In genomic region chr16:28324235-28324886, GRCh38 we compare ENCODE assay signal across 1 cellular context.
TF ChIP-seq lines count a peak whose summit lies in the region.

No MANE protein-coding gene starts in this region.

TF ChIP-seq in HepG2, 621 proteins besides CTCF, POLR2A, EP300 and RAD21 (continues in another document):
- TF ChIP-seq, protein P1, sequence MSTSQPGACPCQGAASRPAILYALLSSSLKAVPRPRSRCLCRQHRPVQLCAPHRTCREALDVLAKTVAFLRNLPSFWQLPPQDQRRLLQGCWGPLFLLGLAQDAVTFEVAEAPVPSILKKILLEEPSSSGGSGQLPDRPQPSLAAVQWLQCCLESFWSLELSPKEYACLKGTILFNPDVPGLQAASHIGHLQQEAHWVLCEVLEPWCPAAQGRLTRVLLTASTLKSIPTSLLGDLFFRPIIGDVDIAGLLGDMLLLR (CRISPR knock-in tag; IDR thresholded peaks at IDR 0.05) = no peak
- TF ChIP-seq HNRNPH1 (optimal IDR thresholded peaks at IDR 0.05; ENCODE audit: low read depth, low read length) (no peak), ZNF3 (CRISPR knock-in tag; IDR thresholded peaks at IDR 0.05) (no peak), TEAD2 (CRISPR knock-in tag; IDR thresholded peaks at IDR 0.05) (no peak), ZNF556 (CRISPR knock-in tag; IDR thresholded peaks at IDR 0.05; ENCODE audit: borderline replicate concordance) (no peak), ZNF672 (CRISPR knock-in tag; IDR thresholded peaks at IDR 0.05) (no peak), PCBP2 (optimal IDR thresholded peaks at IDR 0.05; ENCODE audit: low read depth, low read length, poor library complexity, severe bottlenecking) (no peak), ZNF644 (CRISPR knock-in tag; IDR thresholded peaks at IDR 0.05; ENCODE audit: low read depth) (peak; percentile 45; the same call in 1 of the 2 replicates), ZNF335 (CRISPR knock-in tag; IDR thresholded peaks at IDR 0.05) (peak; percentile 84; the same call in 1 of the 2 replicates), KLF16 (CRISPR knock-in tag; IDR thresholded peaks at IDR 0.05) (peak in 1 of 2 experiments; percentile 66; a peak in 1 of 4 replicates), ARNT (IDR thresholded peaks at IDR 0.05) (no peak), SALL1 (CRISPR knock-in tag; IDR thresholded peaks at IDR 0.05) (peak; percentile 68), FOXK2 (IDR thresholded peaks at IDR 0.05) (0 out of 2 replicates have a peak, but pooled peaks have one; percentile 14), ZZZ3 (CRISPR knock-in tag; IDR thresholded peaks at IDR 0.05; ENCODE audit: borderline replicate concordance) (no peak), HOXA3 (CRISPR knock-in tag; IDR thresholded peaks at IDR 0.05) (peak; percentile 48; the same call in 1 of the 2 replicates), ZFY (CRISPR knock-in tag; IDR thresholded peaks at IDR 0.05) (0 out of 2 replicates have a peak, but pooled peaks have one; percentile 22), ZEB1 (IDR thresholded peaks at IDR 0.05; ENCODE audit: insufficient replicate concordance, low read depth) (no peak), ZNF552 (CRISPR knock-in tag; IDR thresholded peaks at IDR 0.05; ENCODE audit: borderline replicate concordance) (no peak), FOXK1 (CRISPR knock-in tag; IDR thresholded peaks at IDR 0.05; ENCODE audit: borderline replicate concordance, low read depth) (peak; percentile 57; the same call in 1 of the 2 replicates), ZNF124 (CRISPR knock-in tag; IDR thresholded peaks at IDR 0.05) (0 out of 2 replicates have a peak, but pooled peaks have one; percentile 28), ATF2 (CRISPR knock-in tag; IDR thresholded peaks at IDR 0.05) (no peak), TGIF2 (CRISPR knock-in tag; IDR thresholded peaks at IDR 0.05) (0 out of 2 replicates have a peak, but pooled peaks have one; percentile 49), ZBTB8A (CRISPR knock-in tag; IDR thresholded peaks at IDR 0.05; ENCODE audit: borderline replicate concordance, low read depth) (no peak), ZNF652 (CRISPR knock-in tag; IDR thresholded peaks at IDR 0.05; ENCODE audit: borderline replicate concordance, low read depth) (no peak), ZNF792 (CRISPR knock-in tag; IDR thresholded peaks at IDR 0.05) (0 out of 2 replicates have a peak, but pooled peaks have one; percentile 27), ZFP1 (CRISPR knock-in tag; IDR thresholded peaks at IDR 0.05) (peak; percentile 53; the same call in 1 of the 2 replicates), ZNF660 (CRISPR knock-in tag; IDR thresholded peaks at IDR 0.05; ENCODE audit: borderline replicate concordance, low read depth) (no peak), MEIS2 (CRISPR knock-in tag; IDR thresholded peaks at IDR 0.05) (no peak), ATAD3A (CRISPR knock-in tag; IDR thresholded peaks at IDR 0.05) (no peak), TRAFD1 (CRISPR knock-in tag; IDR thresholded peaks at IDR 0.05; ENCODE audit: borderline replicate concordance) (no peak), ARNTL (CRISPR knock-in tag; IDR thresholded peaks at IDR 0.05) (no peak), ZNF12 (CRISPR knock-in tag; IDR thresholded peaks at IDR 0.05) (no peak), ZBTB4 (CRISPR knock-in tag; IDR thresholded peaks at IDR 0.05; ENCODE audit: borderline replicate concordance) (no peak), DMAP1 (CRISPR knock-in tag; IDR thresholded peaks at IDR 0.05) (peak; percentile 11; the same call in 1 of the 2 replicates), HIVEP1 (CRISPR knock-in tag; IDR thresholded peaks at IDR 0.05) (no peak), THYN1 (CRISPR knock-in tag; IDR thresholded peaks at IDR 0.05; ENCODE audit: borderline replicate concordance, low read depth) (no peak), IKZF5 (CRISPR knock-in tag; IDR thresholded peaks at IDR 0.05) (peak; percentile 84), SETDB1 (CRISPR knock-in tag; IDR thresholded peaks at IDR 0.05; ENCODE audit: borderline replicate concordance) (no peak), BHLHE40 (IDR thresholded peaks at IDR 0.05; ENCODE audit: low read length) (no peak), GATAD2A (CRISPR knock-in tag; IDR thresholded peaks at IDR 0.05) (peak; percentile 56; the same call in 1 of the 2 replicates), MED8 (CRISPR knock-in tag; IDR thresholded peaks at IDR 0.05; ENCODE audit: insufficient replicate concordance) (no peak), THAP11 (CRISPR knock-in tag; IDR thresholded peaks at IDR 0.05) (peak; percentile 49; the same call in 1 of the 2 replicates), FOXC1 (CRISPR knock-in tag; IDR thresholded peaks at IDR 0.05; ENCODE audit: borderline replicate concordance) (no peak), SP2 (CRISPR knock-in tag; IDR thresholded peaks at IDR 0.05) (no peak)
- TF ChIP-seq, protein P2, sequence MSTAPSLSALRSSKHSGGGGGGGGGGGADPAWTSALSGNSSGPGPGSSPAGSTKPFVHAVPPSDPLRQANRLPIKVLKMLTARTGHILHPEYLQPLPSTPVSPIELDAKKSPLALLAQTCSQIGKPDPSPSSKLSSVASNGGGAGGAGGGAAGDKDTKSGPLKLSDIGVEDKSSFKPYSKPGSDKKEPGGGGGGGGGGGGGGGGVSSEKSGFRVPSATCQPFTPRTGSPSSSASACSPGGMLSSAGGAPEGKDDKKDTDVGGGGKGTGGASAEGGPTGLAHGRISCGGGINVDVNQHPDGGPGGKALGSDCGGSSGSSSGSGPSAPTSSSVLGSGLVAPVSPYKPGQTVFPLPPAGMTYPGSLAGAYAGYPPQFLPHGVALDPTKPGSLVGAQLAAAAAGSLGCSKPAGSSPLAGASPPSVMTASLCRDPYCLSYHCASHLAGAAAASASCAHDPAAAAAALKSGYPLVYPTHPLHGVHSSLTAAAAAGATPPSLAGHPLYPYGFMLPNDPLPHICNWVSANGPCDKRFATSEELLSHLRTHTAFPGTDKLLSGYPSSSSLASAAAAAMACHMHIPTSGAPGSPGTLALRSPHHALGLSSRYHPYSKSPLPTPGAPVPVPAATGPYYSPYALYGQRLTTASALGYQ (CRISPR knock-in tag; IDR thresholded peaks at IDR 0.05) = peak; percentile 38; the same call in 1 of the 2 replicates
- TF ChIP-seq, protein P3, sequence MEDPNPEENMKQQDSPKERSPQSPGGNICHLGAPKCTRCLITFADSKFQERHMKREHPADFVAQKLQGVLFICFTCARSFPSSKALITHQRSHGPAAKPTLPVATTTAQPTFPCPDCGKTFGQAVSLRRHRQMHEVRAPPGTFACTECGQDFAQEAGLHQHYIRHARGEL (CRISPR knock-in tag; IDR thresholded peaks at IDR 0.05) = no peak
- TF ChIP-seq, protein P4, sequence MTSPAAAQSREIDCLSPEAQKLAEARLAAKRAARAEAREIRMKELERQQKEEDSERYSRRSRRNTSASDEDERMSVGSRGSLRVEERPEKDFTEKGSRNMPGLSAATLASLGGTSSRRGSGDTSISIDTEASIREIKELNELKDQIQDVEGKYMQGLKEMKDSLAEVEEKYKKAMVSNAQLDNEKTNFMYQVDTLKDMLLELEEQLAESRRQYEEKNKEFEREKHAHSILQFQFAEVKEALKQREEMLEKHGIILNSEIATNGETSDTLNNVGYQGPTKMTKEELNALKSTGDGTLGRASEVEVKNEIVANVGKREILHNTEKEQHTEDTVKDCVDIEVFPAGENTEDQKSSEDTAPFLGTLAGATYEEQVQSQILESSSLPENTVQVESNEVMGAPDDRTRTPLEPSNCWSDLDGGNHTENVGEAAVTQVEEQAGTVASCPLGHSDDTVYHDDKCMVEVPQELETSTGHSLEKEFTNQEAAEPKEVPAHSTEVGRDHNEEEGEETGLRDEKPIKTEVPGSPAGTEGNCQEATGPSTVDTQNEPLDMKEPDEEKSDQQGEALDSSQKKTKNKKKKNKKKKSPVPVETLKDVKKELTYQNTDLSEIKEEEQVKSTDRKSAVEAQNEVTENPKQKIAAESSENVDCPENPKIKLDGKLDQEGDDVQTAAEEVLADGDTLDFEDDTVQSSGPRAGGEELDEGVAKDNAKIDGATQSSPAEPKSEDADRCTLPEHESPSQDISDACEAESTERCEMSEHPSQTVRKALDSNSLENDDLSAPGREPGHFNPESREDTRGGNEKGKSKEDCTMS (CRISPR knock-in tag; conservative IDR thresholded peaks at IDR 0.05) = no peak
- TF ChIP-seq, protein P5, sequence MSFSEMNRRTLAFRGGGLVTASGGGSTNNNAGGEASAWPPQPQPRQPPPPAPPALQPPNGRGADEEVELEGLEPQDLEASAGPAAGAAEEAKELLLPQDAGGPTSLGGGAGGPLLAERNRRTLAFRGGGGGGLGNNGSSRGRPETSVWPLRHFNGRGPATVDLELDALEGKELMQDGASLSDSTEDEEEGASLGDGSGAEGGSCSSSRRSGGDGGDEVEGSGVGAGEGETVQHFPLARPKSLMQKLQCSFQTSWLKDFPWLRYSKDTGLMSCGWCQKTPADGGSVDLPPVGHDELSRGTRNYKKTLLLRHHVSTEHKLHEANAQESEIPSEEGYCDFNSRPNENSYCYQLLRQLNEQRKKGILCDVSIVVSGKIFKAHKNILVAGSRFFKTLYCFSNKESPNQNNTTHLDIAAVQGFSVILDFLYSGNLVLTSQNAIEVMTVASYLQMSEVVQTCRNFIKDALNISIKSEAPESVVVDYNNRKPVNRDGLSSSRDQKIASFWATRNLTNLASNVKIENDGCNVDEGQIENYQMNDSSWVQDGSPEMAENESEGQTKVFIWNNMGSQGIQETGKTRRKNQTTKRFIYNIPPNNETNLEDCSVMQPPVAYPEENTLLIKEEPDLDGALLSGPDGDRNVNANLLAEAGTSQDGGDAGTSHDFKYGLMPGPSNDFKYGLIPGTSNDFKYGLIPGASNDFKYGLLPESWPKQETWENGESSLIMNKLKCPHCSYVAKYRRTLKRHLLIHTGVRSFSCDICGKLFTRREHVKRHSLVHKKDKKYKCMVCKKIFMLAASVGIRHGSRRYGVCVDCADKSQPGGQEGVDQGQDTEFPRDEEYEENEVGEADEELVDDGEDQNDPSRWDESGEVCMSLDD (CRISPR knock-in tag; IDR thresholded peaks at IDR 0.05; ENCODE audit: borderline replicate concordance) = no peak
- TF ChIP-seq, protein P6, sequence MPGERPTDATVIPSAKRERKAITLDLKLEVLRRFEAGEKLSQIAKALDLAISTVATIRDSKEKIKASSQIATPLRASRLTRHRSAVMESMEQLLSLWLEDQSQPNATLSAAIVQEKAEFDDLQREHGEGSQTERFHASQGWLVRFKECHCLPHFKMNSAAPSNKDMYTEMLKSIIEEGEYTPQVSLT (CRISPR knock-in tag; IDR thresholded peaks at IDR 0.05; ENCODE audit: borderline replicate concordance, low read depth) = no peak
